1 cellular context compared by ENCODE assay signal in genomic region chr17:43142153-43142552, GRCh38.
TF ChIP-seq lines count a peak whose summit lies in the region.

No MANE protein-coding gene starts in this region.

TF ChIP-seq in HepG2, 621 proteins besides CTCF, POLR2A, EP300 and RAD21:
- TF ChIP-seq ZNF280B (CRISPR knock-in tag; IDR thresholded peaks at IDR 0.05; ENCODE audit: borderline replicate concordance) (no peak), RBM22 (optimal IDR thresholded peaks at IDR 0.05; ENCODE audit: low read length) (peak; percentile 38)
